In genomic region chr9:5566054-5566618, GRCh38 we compare ENCODE assay signal across 13 cellular contexts. TPM values are rescaled to one million over a fixed set of nuclear protein-coding genes. Genes with fewer than 3 reads are reported as not detected.
A peak's percentile ranks its signal among the peaks of the same experiment; 100 is the strongest.
DNase-seq lines count a peak whose midpoint lies in the region; ATAC-seq and TF ChIP-seq lines count a peak whose summit lies in the region.
"Had no signal": no experiment of that assay in that cellular context is flagged by ENCODE, and none has a peak within 500 bp of the region (broad histone marks: within the 10 kb centered on the region; RNA-seq: fewer than 3 reads in every experiment).

No MANE protein-coding gene starts in this region.

- ATAC-seq in GM18858 (IDR thresholded peaks at IDR 0.05; ENCODE audit: unreplicated experiment) (peak; percentile 72), GM21576 (IDR thresholded peaks at IDR 0.05; ENCODE audit: unreplicated experiment) (peak; percentile 84), HG03520 (IDR thresholded peaks at IDR 0.05; ENCODE audit: unreplicated experiment) (peak; percentile 71), memory B cell (ENCODE audit: low read depth) (peak; percentile 68), SK-N-SH treated with all-trans-retinoic acid at 6 μM for 48 hours (no peak)
- ATAC-seq in stimulated activated naive CD8-positive, alpha-beta T cell treated with anti-CD3 and anti-CD28 coated beads, Interleukin-15, Interleukin-2, amounts not matched to agents 100 U/mL and 50 U/mL, for 24 hours = no peak
- ATAC-seq: WTC11 had no signal

- peaks cover 13% of the 10 kb centered on the region for H3K4me1 Mint-ChIP-seq in memory B cell

- H3K27me3 Mint-ChIP-seq in memory B cell = no peaks in the 10 kb centered on the region
- H3K27me3 Mint-ChIP-seq: activated naive CD4-positive, alpha-beta T cell treated with anti-CD3 and anti-CD28 coated beads, Interleukin-2, amount 50 U/mL, for 24 hours had no signal

- DNase-seq in memory B cell (ENCODE audit: low spot score in 2 of 2) (no peak), HUDEP-2 (lab: John Stamatoyannopoulos, UW; ENCODE audit: unreplicated experiment in 76 of 76) (no peak), cerebellum (ENCODE audit: low spot score) (no peak)
- DNase-seq in stimulated activated naive CD8-positive, alpha-beta T cell treated with anti-CD3 and anti-CD28 coated beads, Interleukin-15, Interleukin-2, amounts not matched to agents 100 U/mL and 50 U/mL, for 24 hours = no peak
- DNase-seq: MM.1S, OCI-M1, ovary had no signal

- H3K36me3 Mint-ChIP-seq in memory B cell = peaks cover 4% of the 10 kb centered on the region
- H3K36me3 Mint-ChIP-seq: activated naive CD4-positive, alpha-beta T cell treated with anti-CD3 and anti-CD28 coated beads, Interleukin-2, amount 50 U/mL, for 24 hours had no signal

- no peaks in the 10 kb centered on the region for H3K9me3 Mint-ChIP-seq in memory B cell
- H3K9me3 Mint-ChIP-seq: activated naive CD4-positive, alpha-beta T cell treated with anti-CD3 and anti-CD28 coated beads, Interleukin-2, amount 50 U/mL, for 24 hours had no signal

- H3K4me3 Mint-ChIP-seq in memory B cell = no peak overlapping the region
- H3K4me3 Mint-ChIP-seq: activated naive CD4-positive, alpha-beta T cell treated with anti-CD3 and anti-CD28 coated beads, Interleukin-2, amount 50 U/mL, for 24 hours; WTC11 had no signal

- H3K27ac Mint-ChIP-seq in memory B cell = peak overlapping the region; percentile 56
- H3K27ac Mint-ChIP-seq: activated naive CD4-positive, alpha-beta T cell treated with anti-CD3 and anti-CD28 coated beads, Interleukin-2, amount 50 U/mL, for 24 hours; WTC11 had no signal

TF ChIP-seq in SK-N-SH treated with all-trans-retinoic acid at 6 μM for 48 hours, 23 proteins besides CTCF, POLR2A, EP300 and RAD21:
- no peak for TF ChIP-seq CSDC2 (CRISPR knock-in tag; IDR thresholded peaks at IDR 0.05)
- no peak for TF ChIP-seq GLIS3 (CRISPR knock-in tag; IDR thresholded peaks at IDR 0.05)
- no peak for TF ChIP-seq TSHZ2 (CRISPR knock-in tag; IDR thresholded peaks at IDR 0.05)
- no peak for TF ChIP-seq CREB5 (CRISPR knock-in tag; IDR thresholded peaks at IDR 0.05; ENCODE audit: low read depth)
- no peak for TF ChIP-seq POU6F1 (CRISPR knock-in tag; IDR thresholded peaks at IDR 0.05; ENCODE audit: borderline replicate concordance, low read depth)
- no peak for TF ChIP-seq PPARA (CRISPR knock-in tag; IDR thresholded peaks at IDR 0.05; ENCODE audit: borderline replicate concordance)

RNA-seq across cellular contexts. Expression of gene PDCD1LG2, which starts 55.8 kb away (rescaled TPM):
- 0.09 TPM for total RNA-seq in cerebellum
- total RNA-seq: WTC11 had no signal

Comparison
In these comparisons a context has a peak if more than half of its experiments do, and no peak if none do; other contexts are left out.
1. ATAC-seq: peak in GM18858 (single experiment), GM21576 (single experiment), HG03520 (single experiment) and memory B cell (single experiment); none in SK-N-SH treated with all-trans-retinoic acid at 6 μM for 48 hours (single experiment) and stimulated activated naive CD8-positive, alpha-beta T cell treated with anti-CD3 and anti-CD28 coated beads, Interleukin-15, Interleukin-2, amounts not matched to agents 100 U/mL and 50 U/mL, for 24 hours (single experiment).